In the genomic region with DNA sequence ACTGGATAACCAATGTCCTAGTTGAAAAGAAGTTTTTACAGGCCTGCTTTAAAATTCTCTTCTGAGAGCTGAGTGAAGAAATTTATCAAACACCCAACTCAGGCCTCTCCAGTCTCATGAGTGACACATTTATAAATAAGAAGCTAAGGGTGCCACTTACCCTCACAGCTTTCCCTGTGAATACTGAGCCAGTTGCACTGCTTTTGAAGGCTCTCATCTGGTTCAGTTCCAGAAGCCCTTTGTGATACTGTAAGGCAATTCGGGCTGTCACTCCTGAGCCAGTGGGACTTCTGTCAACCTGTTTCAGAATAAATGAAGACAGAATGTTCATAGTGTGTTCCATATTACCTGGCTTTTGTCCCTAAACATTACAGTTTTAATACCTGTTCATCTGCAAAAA, we compare ENCODE assay signal across 29 cellular contexts.
"Had no signal": no experiment of that assay in that cellular context is flagged by ENCODE, and none has a peak within 500 bp of the region (broad histone marks: within the 10 kb centered on the region; RNA-seq: fewer than 3 reads in every experiment).

No MANE protein-coding gene starts in this region.

- H3K4me3 Mint-ChIP-seq: central memory CD8-positive, alpha-beta T cell; dendritic cell treated with granulocyte-macrophage colony-stimulating factor and Interleukin-4, amounts not matched to agents 40 ng/mL and 50 ng/mL, for 4 days; naive thymus-derived CD8-positive, alpha-beta T cell; nephron progenitor cell; stimulated activated naive CD8-positive, alpha-beta T cell treated with anti-CD3 and anti-CD28 coated beads, Interleukin-15, amount 100 ng/mL, for 72 hours had no signal

- H3K9me3 Mint-ChIP-seq: central memory CD8-positive, alpha-beta T cell; dendritic cell treated with granulocyte-macrophage colony-stimulating factor and Interleukin-4, amounts not matched to agents 40 ng/mL and 50 ng/mL, for 4 days; naive thymus-derived CD8-positive, alpha-beta T cell; nephron progenitor cell; stimulated activated naive CD8-positive, alpha-beta T cell treated with anti-CD3 and anti-CD28 coated beads, Interleukin-15, amount 100 ng/mL, for 72 hours had no signal

- DNase-seq: colonic mucosa; effector memory CD4-positive, alpha-beta T cell; esophagus squamous epithelium; foreskin melanocyte; kidney; left colon; mesendoderm; midbrain; naive thymus-derived CD8-positive, alpha-beta T cell; nephron progenitor cell; occipital lobe; pancreas; retina; stimulated activated CD4-positive, alpha-beta T cell treated with anti-CD3 and anti-CD28 coated beads, Interleukin-12 subunit alpha, Interleukin-12 subunit beta, amount 100 ng/mL, for 4 hours; stimulated activated CD4-positive, alpha-beta T cell treated with anti-CD3 and anti-CD28 coated beads, Interleukin-1b, Interleukin-23, amount 100 ng/mL, for 48 hours; stimulated activated CD4-positive, alpha-beta T cell treated with anti-CD3 and anti-CD28 coated beads, Interleukin-4, amount 100 ng/mL, for 1 hour; stimulated activated CD8-positive, alpha-beta memory T cell treated with anti-CD3 and anti-CD28 coated beads, Interleukin-4, amount 100 ng/mL, for 48 hours; stimulated activated naive CD4-positive, alpha-beta T cell; stimulated activated naive CD8-positive, alpha-beta T cell treated with anti-CD3 and anti-CD28 coated beads, Interleukin-15, amount 100 ng/mL, for 72 hours; transverse colon; upper lobe of right lung; uterus had no signal

- H3K4me1 ChIP-seq: colonic mucosa, upper lobe of right lung, uterus had no signal

- H3K27ac ChIP-seq: colonic mucosa, esophagus squamous epithelium, hepatocyte, pancreas, suprapubic skin, transverse colon, upper lobe of right lung, uterus had no signal

- H3K27me3 Mint-ChIP-seq: central memory CD8-positive, alpha-beta T cell; dendritic cell treated with granulocyte-macrophage colony-stimulating factor and Interleukin-4, amounts not matched to agents 40 ng/mL and 50 ng/mL, for 4 days; naive thymus-derived CD8-positive, alpha-beta T cell; stimulated activated naive CD8-positive, alpha-beta T cell treated with anti-CD3 and anti-CD28 coated beads, Interleukin-15, amount 100 ng/mL, for 72 hours had no signal

- H3K27ac Mint-ChIP-seq: dendritic cell treated with granulocyte-macrophage colony-stimulating factor and Interleukin-4, amounts not matched to agents 40 ng/mL and 50 ng/mL, for 4 days; nephron progenitor cell; stimulated activated naive CD8-positive, alpha-beta T cell treated with anti-CD3 and anti-CD28 coated beads, Interleukin-15, amount 100 ng/mL, for 72 hours had no signal

- H3K4me2 ChIP-seq: hepatocyte, smooth muscle cell had no signal

- H3K27me3 ChIP-seq: colonic mucosa, esophagus squamous epithelium, hepatocyte, pancreas, suprapubic skin, transverse colon, upper lobe of right lung, uterus had no signal

- H3K4me3 ChIP-seq: colonic mucosa, esophagus squamous epithelium, hepatocyte, pancreas, smooth muscle cell, suprapubic skin, transverse colon, upper lobe of right lung, uterus had no signal

- FAIRE-seq: endothelial cell of umbilical vein, kidney had no signal

- H3K9me3 ChIP-seq: colonic mucosa, esophagus squamous epithelium, pancreas, suprapubic skin, transverse colon, upper lobe of right lung, uterus had no signal

- H2AFZ ChIP-seq: hepatocyte had no signal

- H3K36me3 ChIP-seq: colonic mucosa, uterus had no signal

- ATAC-seq: left colon; naive thymus-derived CD8-positive, alpha-beta T cell; pancreas; sciatic nerve; stimulated activated naive CD8-positive, alpha-beta T cell treated with anti-CD3 and anti-CD28 coated beads, Interleukin-15, amount 100 ng/mL, for 72 hours; upper lobe of right lung had no signal
